ENCODE assay signal across 8 cellular contexts in genomic region chr20:17960927-17961599, GRCh38.
DNase-seq lines count a peak whose midpoint lies in the region; TF ChIP-seq lines count a peak whose summit lies in the region.

No MANE protein-coding gene starts in this region.

- H3K27me3 ChIP-seq in DOHH2 (ENCODE audit: control insufficient read depth, low read length): no peaks in the 10 kb centered on the region
- no peaks in the 10 kb centered on the region for H3K27me3 ChIP-seq in neutrophil

- peak overlapping the region; percentile 30 for H3K4me3 Mint-ChIP-seq in dendritic cell treated with granulocyte-macrophage colony-stimulating factor and Interleukin-4, amounts not matched to agents 40 ng/mL and 50 ng/mL, for 4 days

- peaks cover 83% of the 10 kb centered on the region for H3K4me1 Mint-ChIP-seq in dendritic cell treated with granulocyte-macrophage colony-stimulating factor and Interleukin-4, amounts not matched to agents 40 ng/mL and 50 ng/mL, for 4 days (ENCODE audit: low read depth)

- no peaks in the 10 kb centered on the region for H3K9me2 ChIP-seq in DOHH2 (replicated peaks; ENCODE audit: control insufficient read depth, low read length)

- peaks cover 70% of the 10 kb centered on the region for H4K20me1 ChIP-seq in DOHH2 (ENCODE audit: control insufficient read depth, insufficient read depth, low read depth, low read length)

- peaks cover 100% of the 10 kb centered on the region for H3K79me2 ChIP-seq in DOHH2 (ENCODE audit: control insufficient read depth, low read length)

- peak overlapping the region; percentile 98 for H3K27ac Mint-ChIP-seq in dendritic cell treated with granulocyte-macrophage colony-stimulating factor and Interleukin-4, amounts not matched to agents 40 ng/mL and 50 ng/mL, for 4 days

- intact Hi-C loops in dendritic cell treated with granulocyte-macrophage colony-stimulating factor and Interleukin-4, amounts not matched to agents 40 ng/mL and 50 ng/mL, for 4 days (cut with micrococcal nuclease): loop anchor here (5.0 kb wide), 1 partner anchor 176 kb away; the partner anchor contains the start of genes KAT14 and PET117

- H3K27ac ChIP-seq in DOHH2 (ENCODE audit: low read depth, low read length) (peak overlapping the region; percentile 86), neutrophil (peak overlapping the region; percentile 68)

- peak overlapping the region; percentile 86 for H3K4me3 ChIP-seq in DOHH2 (ENCODE audit: low read length)
- H3K4me3 ChIP-seq in neutrophil (ENCODE audit: low read depth in 1 of 2, low read length in 1 of 2): no peak overlapping the region

- peaks cover 57% of the 10 kb centered on the region for H3K36me3 Mint-ChIP-seq in dendritic cell treated with granulocyte-macrophage colony-stimulating factor and Interleukin-4, amounts not matched to agents 40 ng/mL and 50 ng/mL, for 4 days (ENCODE audit: low read depth)

- H3K4me2 ChIP-seq in DOHH2 (ENCODE audit: low read length): peak overlapping the region; percentile 93

- TF ChIP-seq CTCF in DOHH2 (IDR thresholded peaks at IDR 0.05; ENCODE audit: low read depth, low read length, poor library complexity, severe bottlenecking) (no peak), neutrophil (IDR thresholded peaks at IDR 0.05) (no peak)

- in situ Hi-C loops in KBM-7 (cut with MboI; ENCODE audit: low pct_unique_long_range_greater_than_20kb, low sequenced_read_pairs): no loop called here

- H3K9me3 Mint-ChIP-seq in dendritic cell treated with granulocyte-macrophage colony-stimulating factor and Interleukin-4, amounts not matched to agents 40 ng/mL and 50 ng/mL, for 4 days: no peaks in the 10 kb centered on the region

- H3K4me1 ChIP-seq in DOHH2 (ENCODE audit: control insufficient read depth, low read length) (peaks cover 100% of the 10 kb centered on the region), neutrophil (ENCODE audit: control insufficient read depth in 1 of 2, insufficient read depth in 1 of 2, low read depth in 1 of 2, low read length in 1 of 2) (peaks cover 40 to 41% of the 10 kb centered on the region in 2 experiments)

- peak; percentile 40 for DNase-seq in KBM-7
- no peak for DNase-seq in AG08396 (ENCODE audit: low spot score)
- no peak for DNase-seq in NCI-H2171 (lab: John Stamatoyannopoulos, UW)
- no peak for DNase-seq in GOT3 (lab: John Stamatoyannopoulos, UW)
- DNase-seq in stimulated activated CD4-positive, alpha-beta T cell treated with anti-CD3 and anti-CD28 coated beads, Interleukin-4, amount 100 ng/mL, for 4 hours: no peak

- no peaks in the 10 kb centered on the region for H3K27me3 Mint-ChIP-seq in dendritic cell treated with granulocyte-macrophage colony-stimulating factor and Interleukin-4, amounts not matched to agents 40 ng/mL and 50 ng/mL, for 4 days

- H3K9me3 ChIP-seq in DOHH2 (ENCODE audit: control insufficient read depth, insufficient read depth, low read length) (no peaks in the 10 kb centered on the region), neutrophil (no peaks in the 10 kb centered on the region)

- H3F3A ChIP-seq in DOHH2 (ENCODE audit: control insufficient read depth, insufficient read depth): peaks cover 92% of the 10 kb centered on the region

- H3K36me3 ChIP-seq in DOHH2 (ENCODE audit: control insufficient read depth, low read length): peaks cover 97% of the 10 kb centered on the region
- no peaks in the 10 kb centered on the region for H3K36me3 ChIP-seq in neutrophil
